8 cellular contexts compared by ENCODE assay signal in genomic region chr11:97060184-97060583, GRCh38.
"Had no signal": no experiment of that assay in that cellular context is flagged by ENCODE, and none has a peak within 500 bp of the region (broad histone marks: within the 10 kb centered on the region; RNA-seq: fewer than 3 reads in every experiment).

No MANE protein-coding gene starts in this region.

- ATAC-seq: GM23338, K562 had no signal

- FAIRE-seq: H1, H54, K562 had no signal

- H3K4me3 ChIP-seq: GM23338, K562 had no signal

- DNase-seq: H9, HCEC 1CT, IMR-90, KG1 had no signal
